Comparison of ENCODE assay signal across 1 cellular context in genomic region chr7:140476698-140477261, GRCh38.
TF ChIP-seq lines count a peak whose summit lies in the region.

No MANE protein-coding gene starts in this region.

TF ChIP-seq in HepG2, 621 proteins besides CTCF, POLR2A, EP300 and RAD21:
- TF ChIP-seq NFE2L2 (IDR thresholded peaks at IDR 0.05; ENCODE audit: low read length) (no peak), ZNF629 (CRISPR knock-in tag; conservative IDR thresholded peaks at IDR 0.05) (no peak), PCBP1 (IDR thresholded peaks at IDR 0.05; ENCODE audit: borderline replicate concordance, low read depth, low read length) (no peak), ZNF251 (CRISPR knock-in tag; IDR thresholded peaks at IDR 0.05) (no peak), TSC22D2 (CRISPR knock-in tag; IDR thresholded peaks at IDR 0.05; ENCODE audit: borderline replicate concordance) (no peak), ZNF800 (CRISPR knock-in tag; IDR thresholded peaks at IDR 0.05) (no peak), ZNF224 (CRISPR knock-in tag; IDR thresholded peaks at IDR 0.05) (no peak), ZNF83 (CRISPR knock-in tag; IDR thresholded peaks at IDR 0.05; ENCODE audit: borderline replicate concordance) (no peak)
